In genomic region chr19:9000933-9001332, GRCh38 we compare ENCODE assay signal across 19 cellular contexts. TPM values are rescaled to one million over a fixed set of nuclear protein-coding genes. Genes with fewer than 3 reads are reported as not detected.
DNase-seq lines count a peak whose midpoint lies in the region; ATAC-seq, FAIRE-seq and TF ChIP-seq lines count a peak whose summit lies in the region.
"Had no signal": no experiment of that assay in that cellular context is flagged by ENCODE, and none has a peak within 500 bp of the region (broad histone marks: within the 10 kb centered on the region; RNA-seq: fewer than 3 reads in every experiment).

No MANE protein-coding gene starts in this region.

- no peak for TF ChIP-seq RAD21 in HepG2 (CRISPR knock-in tag; IDR thresholded peaks at IDR 0.05)
- TF ChIP-seq RAD21 in H1 (IDR thresholded peaks at IDR 0.05 in 1 of 2, conservative IDR thresholded peaks at IDR 0.05 in 1 of 2; ENCODE audit: low read depth in 2 of 2, low read length in 2 of 2) = no peak

- CTCF ChIA-PET in HepG2 (lab: Yijun Ruan, JAX; ENCODE audit: low intra/inter-chr PET ratio, low total read pairs) (no interaction called here), H1 (lab: Charles Lee; ENCODE audit: partially characterized antibody) (interaction anchor here (1.4 to 2.3 kb wide), 3 partner anchors 9 to 346 kb away, joined by 3 to 18 read pairs (median 4); partner anchors contain the start of gene MUC16)

- TF ChIP-seq EP300 in HepG2 (IDR thresholded peaks at IDR 0.05; ENCODE audit: low read depth in 2 of 2, low read length in 2 of 2) (no peak), HepG2 (CRISPR knock-in tag; IDR thresholded peaks at IDR 0.05; ENCODE audit: borderline replicate concordance) (no peak), H1 (IDR thresholded peaks at IDR 0.05; ENCODE audit: borderline replicate concordance in 1 of 2, low read depth in 2 of 2, low read length in 2 of 2) (no peak)

- H3K4me3 ChIP-seq in HepG2 (replicated peaks in 1 of 3; ENCODE audit: insufficient read depth in 1 of 3, low read depth in 2 of 3, low read length in 3 of 3) (no peak overlapping the region), right lobe of liver (no peak overlapping the region), H1 (ENCODE audit: extremely low read depth in 1 of 4, insufficient read depth in 2 of 4, low read depth in 3 of 4, low read length in 4 of 4) (no peak overlapping the region), HAP-1 (no peak overlapping the region)
- H3K4me3 ChIP-seq: A549, GM23338 had no signal

- H3K36me3 Mint-ChIP-seq in type B pancreatic cell (peaks cover 24% of the 10 kb centered on the region), mesothelial cell of epicardium (peaks cover 1% of the 10 kb centered on the region)

- no peak for TF ChIP-seq POLR2A in HepG2 (IDR thresholded peaks at IDR 0.05; ENCODE audit: insufficient read depth in 1 of 2, low read depth in 2 of 2, low read length in 2 of 2)
- TF ChIP-seq POLR2A in right lobe of liver (IDR thresholded peaks at IDR 0.05) = no peak
- no peak for TF ChIP-seq POLR2A in H1 (IDR thresholded peaks at IDR 0.05; ENCODE audit: control extremely low read depth in 1 of 2, low read depth in 2 of 2, low read length in 2 of 2)

- H3K4me1 Mint-ChIP-seq in type B pancreatic cell (ENCODE audit: unreplicated experiment) (no peaks in the 10 kb centered on the region), mesothelial cell of epicardium (peaks cover 6% of the 10 kb centered on the region)
- H3K4me1 Mint-ChIP-seq: GM23338 had no signal

- no peaks in the 10 kb centered on the region for H3K27me3 Mint-ChIP-seq in type B pancreatic cell
- no peaks in the 10 kb centered on the region for H3K27me3 Mint-ChIP-seq in mesothelial cell of epicardium (ENCODE audit: low read depth)

- ATAC-seq in HepG2 (no peak), right lobe of liver (no peak), HG02763 (IDR thresholded peaks at IDR 0.05; ENCODE audit: unreplicated experiment) (no peak)
- ATAC-seq: A549, GM23338 had no signal

- H2BK5ac ChIP-seq in H1 (ENCODE audit: low read depth, low read length) = peak overlapping the region; percentile 6; the same call in 1 of the 2 replicates

- peaks cover 5% of the 10 kb centered on the region for H3K9me3 Mint-ChIP-seq in type B pancreatic cell
- H3K9me3 Mint-ChIP-seq in mesothelial cell of epicardium = peaks cover 38% of the 10 kb centered on the region
- H3K9me3 Mint-ChIP-seq: CD4-positive, alpha-beta T cell had no signal

- H3K4me1 ChIP-seq in HepG2 (ENCODE audit: insufficient read depth, low read length) = no peaks in the 10 kb centered on the region
- no peaks in the 10 kb centered on the region for H3K4me1 ChIP-seq in right lobe of liver
- peaks cover 0 to 5% (median 0%) of the 10 kb centered on the region in 4 experiments; a peak in 4 of 7 replicates for H3K4me1 ChIP-seq in H1 (replicated peaks in 1 of 4; ENCODE audit: control insufficient read depth in 3 of 4, insufficient read depth in 4 of 4, low read length in 3 of 4)
- no peaks in the 10 kb centered on the region for H3K4me1 ChIP-seq in HAP-1
- H3K4me1 ChIP-seq: A549, Caco-2 had no signal

- H2BK20ac ChIP-seq in H1 (ENCODE audit: low read length) = no peak overlapping the region

- H3K9me3 ChIP-seq in HepG2 (ENCODE audit: low read length) = peaks cover 45% of the 10 kb centered on the region
- H3K9me3 ChIP-seq in right lobe of liver = no peaks in the 10 kb centered on the region
- H3K9me3 ChIP-seq in H1 (ENCODE audit: insufficient read depth in 2 of 2, low read depth in 1 of 2, low read length in 1 of 2) = no peaks in the 10 kb centered on the region
- H3K9me3 ChIP-seq in HAP-1 = no peaks in the 10 kb centered on the region
- H3K9me3 ChIP-seq: A549, Caco-2 had no signal

- no peaks in the 10 kb centered on the region for H3K79me1 ChIP-seq in H1 (ENCODE audit: low read depth, low read length)

- H2BK120ac ChIP-seq in H1 (replicated peaks; ENCODE audit: low read depth, low read length) = no peak overlapping the region

- no peak overlapping the region for H3K23ac ChIP-seq in H1 (ENCODE audit: insufficient read length)

- TF ChIP-seq CTCF in HepG2 (CRISPR knock-in tag; IDR thresholded peaks at IDR 0.05) (no peak), right lobe of liver (IDR thresholded peaks at IDR 0.05) (no peak), H1 (IDR thresholded peaks at IDR 0.05; ENCODE audit: control extremely low read depth in 1 of 3, insufficient read depth in 1 of 3, low read depth in 1 of 3, low read length in 3 of 3) (no peak), type B pancreatic cell (conservative IDR thresholded peaks at IDR 0.05) (no peak), mesothelial cell of epicardium (IDR thresholded peaks at IDR 0.05; ENCODE audit: unreplicated experiment) (no peak)

- intact Hi-C loops in HepG2 (cut with micrococcal nuclease; ENCODE audit: unreplicated experiment) = no loop called here
- intact Hi-C loops in right lobe of liver (cut with DNase I) = no loop called here

- H2AFZ ChIP-seq in HepG2 (ENCODE audit: low read length) = no peak overlapping the region
- no peak overlapping the region for H2AFZ ChIP-seq in H1 (ENCODE audit: low read length)
- H2AFZ ChIP-seq: GM23338 had no signal

- H2BK12ac ChIP-seq in H1 (ENCODE audit: low read depth, low read length) = no peak overlapping the region

- FAIRE-seq in HepG2 (lab: Jason Lieb, UNC) (no peak), H1 (lab: Jason Lieb, UNC) (no peak)
- FAIRE-seq: A549, D721Med, G401.6 had no signal

- H3K4ac ChIP-seq in H1 (replicated peaks; ENCODE audit: insufficient read length, low read depth, low read length) = no peak overlapping the region

- DNase-seq in HepG2 (ENCODE audit: low spot score) = no peak
- no peak for DNase-seq in right lobe of liver
- DNase-seq in H1 (ENCODE audit: low read depth in 1 of 2, low spot score in 2 of 2) = no peak
- no peak for DNase-seq in type B pancreatic cell (ENCODE audit: extremely low spot score, unreplicated experiment)
- DNase-seq in mesothelial cell of epicardium (ENCODE audit: low spot score in 2 of 2, unreplicated experiment in 2 of 2) = no peak
- DNase-seq in HAP-1 (ENCODE audit: low spot score in 2 of 2) = no peak
- DNase-seq: AML-193; Caco-2; CD4-positive, alpha-beta T cell; H7 had no signal

- no peaks in the 10 kb centered on the region for H3K36me3 ChIP-seq in HepG2 (replicated peaks in 1 of 2; ENCODE audit: control insufficient read depth in 1 of 2, insufficient read depth in 2 of 2, low read length in 2 of 2)
- H3K36me3 ChIP-seq in right lobe of liver = no peaks in the 10 kb centered on the region
- H3K36me3 ChIP-seq in H1 (ENCODE audit: control insufficient read depth in 2 of 4, insufficient read depth in 4 of 4, low read length in 3 of 4) = no peaks in the 10 kb centered on the region
- H3K36me3 ChIP-seq in HAP-1 (replicated peaks) = no peaks in the 10 kb centered on the region

- WGBS in HepG2 (ENCODE audit: low lambda C conversion rate) = 35% methylated on average over 5 of the region's 5 CpGs
- WGBS in right lobe of liver (ENCODE audit: insufficient coverage, low coverage, low lambda C conversion rate, missing lambda C conversion rate) = 68% methylated on average over 5 of the region's 5 CpGs
- WGBS in H1 (ENCODE audit: extremely low coverage in 1 of 2, insufficient coverage in 1 of 2, insufficient read length in 1 of 2, insufficient replicate concordance in 2 of 2, low coverage in 1 of 2, low lambda C conversion rate in 2 of 2, missing lambda C conversion rate in 1 of 2), 2 experiments = 90% methylated on average over 5 of the region's 5 CpGs; no CpG with 5 or more reads in 1 of the 2 experiments

- H3K27ac ChIP-seq in HepG2 (ENCODE audit: extremely low read length, insufficient read depth, low read length) (no peak overlapping the region), right lobe of liver (no peak overlapping the region), H1 (ENCODE audit: low read depth, low read length) (no peak overlapping the region)
- H3K27ac ChIP-seq: 22Rv1, A549, C4-2B, KMS-11 had no signal

- peak overlapping the region; percentile 40 for H3K27ac Mint-ChIP-seq in type B pancreatic cell
- H3K27ac Mint-ChIP-seq in mesothelial cell of epicardium = no peak overlapping the region
- H3K27ac Mint-ChIP-seq: CD4-positive, alpha-beta T cell; GM23338 had no signal

- H2AK5ac ChIP-seq in H1 (ENCODE audit: low read depth, low read length) = no peak overlapping the region; the same call in 1 of the 2 replicates

- POLR2A ChIA-PET in HepG2 (lab: Yijun Ruan, JAX) (no interaction called here), H1 (lab: Charles Lee; ENCODE audit: partially characterized antibody) (no interaction called here)

- H3K23me2 ChIP-seq in H1 (ENCODE audit: low read depth, low read length) = no peaks in the 10 kb centered on the region

- H3K27me3 ChIP-seq in HepG2 (ENCODE audit: control insufficient read depth in 1 of 2, insufficient read depth in 2 of 2, low read length in 2 of 2) (no peaks in the 10 kb centered on the region), right lobe of liver (no peaks in the 10 kb centered on the region), H1 (replicated peaks in 1 of 4; ENCODE audit: control insufficient read depth in 3 of 4, extremely low read depth in 1 of 4, insufficient read depth in 3 of 4, low read length in 3 of 4) (no peaks in the 10 kb centered on the region), HAP-1 (ENCODE audit: low read depth) (no peaks in the 10 kb centered on the region)

- H3K56ac ChIP-seq in H1 (replicated peaks; ENCODE audit: insufficient read length, low read depth, low read length) = no peak overlapping the region

- in situ Hi-C loops in HepG2 (cut with HindIII; ENCODE audit: extremely low pct_ligation_motif_present, low pct_unique_long_range_greater_than_20kb) = no loop called here
- in situ Hi-C loops in HAP-1 (cut with MboI; ENCODE audit: low sequenced_read_pairs) = no loop called here

- no peaks in the 10 kb centered on the region for H3K79me2 ChIP-seq in HepG2 (ENCODE audit: insufficient read depth, low read length)
- H3K79me2 ChIP-seq in H1 (ENCODE audit: control insufficient read depth in 1 of 2, insufficient read depth in 2 of 2, low read length in 2 of 2) = no peaks in the 10 kb centered on the region

- H4K20me1 ChIP-seq in HepG2 (ENCODE audit: insufficient read depth, low read length) (no peaks in the 10 kb centered on the region), H1 (replicated peaks in 1 of 2; ENCODE audit: control insufficient read depth in 1 of 2, insufficient read depth in 2 of 2, low read length in 2 of 2) (peaks cover 0 to 2% of the 10 kb centered on the region in 2 experiments)

- H3K9ac ChIP-seq in HepG2 (ENCODE audit: insufficient read depth, low read depth, low read length) (no peak overlapping the region), H1 (replicated peaks in 1 of 4; ENCODE audit: extremely low read depth in 1 of 4, low read depth in 3 of 4, low read length in 3 of 4) (no peak overlapping the region)
- H3K9ac ChIP-seq: KMS-11 had no signal

- H3K18ac ChIP-seq in H1 (ENCODE audit: extremely low read depth, low read length) = no peak overlapping the region

- peak overlapping the region; percentile 68 for H3K4me3 Mint-ChIP-seq in type B pancreatic cell
- H3K4me3 Mint-ChIP-seq in mesothelial cell of epicardium = no peak overlapping the region
- H3K4me3 Mint-ChIP-seq: CD4-positive, alpha-beta T cell; GM23338 had no signal

- no peak overlapping the region for H4K91ac ChIP-seq in H1 (replicated peaks; ENCODE audit: insufficient read length, low read length)

- 0 out of 2 replicates have a peak overlapping the region, but pooled peaks have one; percentile 4 for H2BK15ac ChIP-seq in H1 (ENCODE audit: low read length)

- BruUV-seq in HepG2 (replicated peaks; lab: Mats Ljungman, UMichigan) = no TSS peak

- no peak overlapping the region for H4K5ac ChIP-seq in H1 (ENCODE audit: insufficient read length, low read depth, low read length)

- H3K4me2 ChIP-seq in HepG2 (ENCODE audit: low read depth, low read length) (no peak overlapping the region), H1 (ENCODE audit: insufficient read depth in 1 of 2, low read depth in 2 of 2, low read length in 2 of 2) (0 out of 4 replicates have a peak overlapping the region, but pooled peaks of 1 of the 2 experiments have one; percentile 10)
- H3K4me2 ChIP-seq: A549, GM23338, KMS-11 had no signal

- no peak overlapping the region for H4K8ac ChIP-seq in H1 (ENCODE audit: extremely low read depth, insufficient read depth, low read length)

- no peak overlapping the region for H3K14ac ChIP-seq in H1 (ENCODE audit: insufficient read length)

RNA-seq across cellular contexts. Expression of gene MUC16, which starts 9.3 kb away (rescaled TPM):
- total RNA-seq in HepG2 (2016; rRNA removed; fragmentation: Illumina TruSeq; extraction: Trizol) (not detected in 2 replicates), right lobe of liver (under 1 TPM in 2 of 6 experiments, not detected in 4; under 0.01 to 0.06 TPM), type B pancreatic cell (ENCODE audit: low replicate concordance) (119 and 342 TPM in 2 replicates), mesothelial cell of epicardium (0.60 to 1.1 TPM (median 0.66 TPM) in 3 replicates)
- not detected in 2 replicates for total RNA-seq in HepG2 (2016; cell fraction: cytosol; rRNA removed; fragmentation: Illumina TruSeq; extraction: Trizol; ENCODE audit: low read depth)
- total RNA-seq in HepG2 (2016; cell fraction: insoluble cytoplasmic fraction; rRNA removed; fragmentation: Illumina TruSeq; extraction: Trizol) = not detected in 2 replicates
- total RNA-seq in HepG2 (2016; cell fraction: membrane; rRNA removed; fragmentation: Illumina TruSeq; extraction: Trizol) = not detected in 2 replicates
- not detected in 2 replicates for total RNA-seq in HepG2 (2016; cell fraction: nucleus; rRNA removed; fragmentation: Illumina TruSeq; extraction: Trizol)
- polyA plus RNA-seq in HepG2 (2011; rRNA removed) (not detected in 2 replicates), H1 (2011; rRNA removed) (0.60 and 0.72 TPM in 2 replicates)
- under 0.01 and 0.01 TPM in 2 replicates for polyA plus RNA-seq in HepG2 (2011; cell fraction: cytosol; rRNA removed)
- not detected in 2 replicates for polyA plus RNA-seq in HepG2 (2011; cell fraction: nucleus; rRNA removed)
- polyA plus RNA-seq in HepG2 (2012) = not detected in 2 replicates
- polyA plus RNA-seq in HepG2 (2016; cell fraction: cytosol; fragmentation: Illumina TruSeq; extraction: Trizol; ENCODE audit: low read depth) = not detected in 2 replicates
- not detected in 2 replicates for polyA plus RNA-seq in HepG2 (2016; cell fraction: insoluble cytoplasmic fraction; fragmentation: Illumina TruSeq; extraction: Trizol; ENCODE audit: low read depth)
- polyA plus RNA-seq in HepG2 (2016; cell fraction: membrane; fragmentation: Illumina TruSeq; extraction: Trizol; ENCODE audit: low read depth) = not detected in 2 replicates
- polyA plus RNA-seq in HepG2 (2016; cell fraction: nucleus; fragmentation: Illumina TruSeq; extraction: Trizol; ENCODE audit: insufficient read depth, low read depth) = not detected in 2 replicates
- 42.5 TPM in 1 of 2 replicates, not detected in the other for polyA minus RNA-seq in HepG2 (2011; rRNA and poly(A)+ RNA removed; ENCODE audit: low replicate concordance)
- under 0.01 TPM in 1 of 2 replicates, not detected in the other for polyA minus RNA-seq in HepG2 (2011; cell fraction: cytosol; rRNA and poly(A)+ RNA removed)
- polyA minus RNA-seq in HepG2 (2011; cell fraction: nucleus; rRNA and poly(A)+ RNA removed) = under 0.01 TPM in 2 replicates
- total RNA-seq in H1 (2021; fragmentation: NEBNext Ultra II Directional; extraction: Animal tissue kit (Norgen Biotek cat#: 25700)) = 0.17 and 0.25 TPM in 2 replicates
- polyA plus RNA-seq in H1 (2011; cell fraction: cytosol; rRNA removed) = 0.44 TPM
- polyA plus RNA-seq in H1 (2011; cell fraction: nucleus; rRNA removed) = 2.5 TPM
- 0.22 to 1.2 TPM (median 0.87 TPM) in 4 replicates for polyA plus RNA-seq in H1 (2012, experiment 1 of 2)
- 0.04 TPM for polyA plus RNA-seq in H1 (2012, experiment 2 of 2)
- polyA plus RNA-seq in H1 (2013, experiment 1 of 2) = 0.26 TPM
- 0.15 TPM for polyA plus RNA-seq in H1 (2013, experiment 2 of 2)
- polyA minus RNA-seq in H1 (2011; rRNA and poly(A)+ RNA removed) = 1.00 and 1.3 TPM in 2 replicates
- 0.81 TPM for polyA minus RNA-seq in H1 (2011; cell fraction: cytosol; rRNA and poly(A)+ RNA removed)
- 2.8 TPM for polyA minus RNA-seq in H1 (2011; cell fraction: nucleus; rRNA and poly(A)+ RNA removed)
- total RNA-seq: H7 had no signal
- polyA plus RNA-seq: BJ had no signal

Comparison
In these comparisons a context has a peak if more than half of its experiments do, and no peak if none do; other contexts are left out.
1. RNA of gene MUC16, which starts 9.3 kb away (total RNA-seq): 119 to 342 TPM in type B pancreatic cell; 0.60 to 1.1 TPM in mesothelial cell of epicardium, 0.17 to 0.25 TPM in H1, not detected in HepG2 and under 0.01 to 0.06 TPM in right lobe of liver; every median in the first group is over 10 times any median in the second.